In the genomic region with DNA sequence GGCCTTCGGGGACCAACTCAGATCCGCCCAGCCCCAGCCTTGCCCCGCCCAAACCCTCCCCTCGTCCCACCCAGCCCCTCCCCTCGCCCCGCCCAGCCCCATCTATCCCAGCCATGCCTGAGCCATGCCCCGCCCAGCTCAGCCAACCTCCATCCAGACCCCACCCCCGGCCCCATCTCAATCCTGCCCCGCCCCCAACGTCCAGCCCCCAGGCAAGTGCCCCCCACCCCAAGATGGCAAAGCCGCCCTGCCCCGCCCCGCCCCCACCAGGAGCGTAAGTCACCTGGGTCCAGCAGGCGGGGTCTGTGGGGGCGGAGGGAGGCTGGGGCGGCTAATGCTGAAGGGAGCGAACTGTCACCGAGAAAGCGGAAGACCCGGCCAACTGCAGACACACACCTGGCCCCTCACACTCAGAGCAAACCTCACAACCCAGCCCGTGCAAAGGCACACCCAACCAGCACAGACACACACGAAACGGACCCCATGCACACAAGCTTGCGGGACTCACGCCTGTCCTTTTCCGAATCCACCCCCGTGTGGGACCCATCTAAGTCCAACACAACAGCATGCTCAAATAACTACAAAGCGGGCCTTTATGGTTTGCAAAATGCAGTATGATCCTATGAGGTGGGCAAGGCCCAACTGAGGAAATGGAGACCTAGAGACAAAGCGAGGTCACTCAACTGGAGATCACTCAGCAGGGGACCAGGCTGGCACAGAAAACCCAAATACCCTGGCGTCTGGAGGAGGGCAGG, we compare ENCODE assay signal across 1 cellular context.
TF ChIP-seq lines count a peak whose summit lies in the region.

No MANE protein-coding gene starts in this region.

TF ChIP-seq in IMR-90, 13 proteins besides CTCF, POLR2A, EP300 and RAD21:
- TF ChIP-seq MXI1 (IDR thresholded peaks at IDR 0.05; ENCODE audit: borderline replicate concordance, low read depth, low read length) (no peak), FOS (IDR thresholded peaks at IDR 0.05; ENCODE audit: low read depth, low read length) (no peak), BHLHE40 (IDR thresholded peaks at IDR 0.05; ENCODE audit: low read depth, low read length) (no peak), SMC3 (IDR thresholded peaks at IDR 0.05; ENCODE audit: low read depth, low read length) (no peak), MAFK (IDR thresholded peaks at IDR 0.05; ENCODE audit: low read depth, low read length) (no peak), CHD1 (IDR thresholded peaks at IDR 0.05; ENCODE audit: low read depth, low read length) (no peak), MAZ (IDR thresholded peaks at IDR 0.05; ENCODE audit: borderline replicate concordance, low read depth, low read length) (no peak), CEBPB (IDR thresholded peaks at IDR 0.05; ENCODE audit: low read depth, low read length) (no peak), RFX5 (IDR thresholded peaks at IDR 0.05; ENCODE audit: low read depth, low read length) (no peak), NFE2L2 (IDR thresholded peaks at IDR 0.05; ENCODE audit: low read depth, low read length) (no peak), RCOR1 (IDR thresholded peaks at IDR 0.05; ENCODE audit: insufficient replicate concordance, low read length) (no peak)
- TF ChIP-seq, protein P1, sequence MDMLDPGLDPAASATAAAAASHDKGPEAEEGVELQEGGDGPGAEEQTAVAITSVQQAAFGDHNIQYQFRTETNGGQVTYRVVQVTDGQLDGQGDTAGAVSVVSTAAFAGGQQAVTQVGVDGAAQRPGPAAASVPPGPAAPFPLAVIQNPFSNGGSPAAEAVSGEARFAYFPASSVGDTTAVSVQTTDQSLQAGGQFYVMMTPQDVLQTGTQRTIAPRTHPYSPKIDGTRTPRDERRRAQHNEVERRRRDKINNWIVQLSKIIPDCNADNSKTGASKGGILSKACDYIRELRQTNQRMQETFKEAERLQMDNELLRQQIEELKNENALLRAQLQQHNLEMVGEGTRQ (IDR thresholded peaks at IDR 0.05; ENCODE audit: low read depth, low read length) = no peak
- TF ChIP-seq, protein P2, sequence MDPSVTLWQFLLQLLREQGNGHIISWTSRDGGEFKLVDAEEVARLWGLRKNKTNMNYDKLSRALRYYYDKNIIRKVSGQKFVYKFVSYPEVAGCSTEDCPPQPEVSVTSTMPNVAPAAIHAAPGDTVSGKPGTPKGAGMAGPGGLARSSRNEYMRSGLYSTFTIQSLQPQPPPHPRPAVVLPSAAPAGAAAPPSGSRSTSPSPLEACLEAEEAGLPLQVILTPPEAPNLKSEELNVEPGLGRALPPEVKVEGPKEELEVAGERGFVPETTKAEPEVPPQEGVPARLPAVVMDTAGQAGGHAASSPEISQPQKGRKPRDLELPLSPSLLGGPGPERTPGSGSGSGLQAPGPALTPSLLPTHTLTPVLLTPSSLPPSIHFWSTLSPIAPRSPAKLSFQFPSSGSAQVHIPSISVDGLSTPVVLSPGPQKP (IDR thresholded peaks at IDR 0.05; ENCODE audit: borderline replicate concordance, low read depth, low read length) = no peak
